In the genomic region with DNA sequence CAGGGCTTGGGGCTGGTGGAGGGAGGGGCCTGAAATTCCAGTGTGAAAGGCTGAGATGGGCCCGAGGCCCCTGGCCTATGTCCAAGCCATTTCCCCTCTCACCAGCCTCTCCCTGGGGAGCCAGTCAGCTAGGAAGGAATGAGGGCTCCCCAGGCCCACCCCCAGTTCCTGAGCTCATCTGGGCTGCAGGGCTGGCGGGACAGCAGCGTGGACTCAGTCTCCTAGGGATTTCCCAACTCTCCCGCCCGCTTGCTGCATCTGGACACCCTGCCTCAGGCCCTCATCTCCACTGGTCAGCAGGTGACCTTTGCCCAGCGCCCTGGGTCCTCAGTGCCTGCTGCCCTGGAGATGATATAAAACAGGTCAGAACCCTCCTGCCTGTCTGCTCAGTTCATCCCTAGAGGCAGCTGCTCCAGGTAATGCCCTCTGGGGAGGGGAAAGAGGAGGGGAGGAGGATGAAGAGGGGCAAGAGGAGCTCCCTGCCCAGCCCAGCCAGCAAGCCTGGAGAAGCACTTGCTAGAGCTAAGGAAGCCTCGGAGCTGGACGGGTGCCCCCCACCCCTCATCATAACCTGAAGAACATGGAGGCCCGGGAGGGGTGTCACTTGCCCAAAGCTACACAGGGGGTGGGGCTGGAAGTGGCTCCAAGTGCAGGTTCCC, we compare ENCODE assay signal across 2 cellular contexts.
TF ChIP-seq lines count a peak whose summit lies in the region.

Gene APOC3, plus strand, starts transcription at position 383 of the 659 bp plus-strand sequence. CDS start 676 bp downstream, outside the sequence.

TF ChIP-seq in IMR-90, 13 proteins besides CTCF, POLR2A, EP300 and RAD21:
- TF ChIP-seq RCOR1 (IDR thresholded peaks at IDR 0.05; ENCODE audit: insufficient replicate concordance, low read length) (no peak), CEBPB (IDR thresholded peaks at IDR 0.05; ENCODE audit: low read depth, low read length) (peak; percentile 50; the same call in 1 of the 2 replicates), CHD1 (IDR thresholded peaks at IDR 0.05; ENCODE audit: low read depth, low read length) (no peak)

TF ChIP-seq in liver, 16 proteins besides CTCF, POLR2A, EP300 and RAD21:
- peak in 1 of 2 donors; percentile 71 for TF ChIP-seq JUND (IDR thresholded peaks at IDR 0.05)
- peak; percentile 95 for TF ChIP-seq HNF4G (IDR thresholded peaks at IDR 0.05)
- TF ChIP-seq NR2F2 (IDR thresholded peaks at IDR 0.05) = peak; percentile 27
- TF ChIP-seq YY1 (IDR thresholded peaks at IDR 0.05) = peak; percentile 67
- TF ChIP-seq TAF1 (conservative IDR thresholded peaks at IDR 0.05) = peak; percentile 99
- TF ChIP-seq, protein P1, sequence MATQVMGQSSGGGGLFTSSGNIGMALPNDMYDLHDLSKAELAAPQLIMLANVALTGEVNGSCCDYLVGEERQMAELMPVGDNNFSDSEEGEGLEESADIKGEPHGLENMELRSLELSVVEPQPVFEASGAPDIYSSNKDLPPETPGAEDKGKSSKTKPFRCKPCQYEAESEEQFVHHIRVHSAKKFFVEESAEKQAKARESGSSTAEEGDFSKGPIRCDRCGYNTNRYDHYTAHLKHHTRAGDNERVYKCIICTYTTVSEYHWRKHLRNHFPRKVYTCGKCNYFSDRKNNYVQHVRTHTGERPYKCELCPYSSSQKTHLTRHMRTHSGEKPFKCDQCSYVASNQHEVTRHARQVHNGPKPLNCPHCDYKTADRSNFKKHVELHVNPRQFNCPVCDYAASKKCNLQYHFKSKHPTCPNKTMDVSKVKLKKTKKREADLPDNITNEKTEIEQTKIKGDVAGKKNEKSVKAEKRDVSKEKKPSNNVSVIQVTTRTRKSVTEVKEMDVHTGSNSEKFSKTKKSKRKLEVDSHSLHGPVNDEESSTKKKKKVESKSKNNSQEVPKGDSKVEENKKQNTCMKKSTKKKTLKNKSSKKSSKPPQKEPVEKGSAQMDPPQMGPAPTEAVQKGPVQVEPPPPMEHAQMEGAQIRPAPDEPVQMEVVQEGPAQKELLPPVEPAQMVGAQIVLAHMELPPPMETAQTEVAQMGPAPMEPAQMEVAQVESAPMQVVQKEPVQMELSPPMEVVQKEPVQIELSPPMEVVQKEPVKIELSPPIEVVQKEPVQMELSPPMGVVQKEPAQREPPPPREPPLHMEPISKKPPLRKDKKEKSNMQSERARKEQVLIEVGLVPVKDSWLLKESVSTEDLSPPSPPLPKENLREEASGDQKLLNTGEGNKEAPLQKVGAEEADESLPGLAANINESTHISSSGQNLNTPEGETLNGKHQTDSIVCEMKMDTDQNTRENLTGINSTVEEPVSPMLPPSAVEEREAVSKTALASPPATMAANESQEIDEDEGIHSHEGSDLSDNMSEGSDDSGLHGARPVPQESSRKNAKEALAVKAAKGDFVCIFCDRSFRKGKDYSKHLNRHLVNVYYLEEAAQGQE (IDR thresholded peaks at IDR 0.05) = peak; percentile 95
- TF ChIP-seq HNF4A (conservative IDR thresholded peaks at IDR 0.05) = peak; percentile 97
- TF ChIP-seq FOXA2 (IDR thresholded peaks at IDR 0.05) = no peak
- TF ChIP-seq FOXA1 (IDR thresholded peaks at IDR 0.05) = no peak
- no peak for TF ChIP-seq EGR1 (IDR thresholded peaks at IDR 0.05; ENCODE audit: low read depth in 2 of 2)
- peak; percentile 90 to 94 for TF ChIP-seq RXRA (IDR thresholded peaks at IDR 0.05)
- TF ChIP-seq, protein P2, sequence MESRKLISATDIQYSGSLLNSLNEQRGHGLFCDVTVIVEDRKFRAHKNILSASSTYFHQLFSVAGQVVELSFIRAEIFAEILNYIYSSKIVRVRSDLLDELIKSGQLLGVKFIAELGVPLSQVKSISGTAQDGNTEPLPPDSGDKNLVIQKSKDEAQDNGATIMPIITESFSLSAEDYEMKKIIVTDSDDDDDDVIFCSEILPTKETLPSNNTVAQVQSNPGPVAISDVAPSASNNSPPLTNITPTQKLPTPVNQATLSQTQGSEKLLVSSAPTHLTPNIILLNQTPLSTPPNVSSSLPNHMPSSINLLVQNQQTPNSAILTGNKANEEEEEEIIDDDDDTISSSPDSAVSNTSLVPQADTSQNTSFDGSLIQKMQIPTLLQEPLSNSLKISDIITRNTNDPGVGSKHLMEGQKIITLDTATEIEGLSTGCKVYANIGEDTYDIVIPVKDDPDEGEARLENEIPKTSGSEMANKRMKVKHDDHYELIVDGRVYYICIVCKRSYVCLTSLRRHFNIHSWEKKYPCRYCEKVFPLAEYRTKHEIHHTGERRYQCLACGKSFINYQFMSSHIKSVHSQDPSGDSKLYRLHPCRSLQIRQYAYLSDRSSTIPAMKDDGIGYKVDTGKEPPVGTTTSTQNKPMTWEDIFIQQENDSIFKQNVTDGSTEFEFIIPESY (IDR thresholded peaks at IDR 0.05) = peak; percentile 49
- peak; percentile 49 for TF ChIP-seq ATF3 (IDR thresholded peaks at IDR 0.05)
- TF ChIP-seq, protein P3, sequence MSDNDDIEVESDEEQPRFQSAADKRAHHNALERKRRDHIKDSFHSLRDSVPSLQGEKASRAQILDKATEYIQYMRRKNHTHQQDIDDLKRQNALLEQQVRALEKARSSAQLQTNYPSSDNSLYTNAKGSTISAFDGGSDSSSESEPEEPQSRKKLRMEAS (IDR thresholded peaks at IDR 0.05) = peak; percentile 49
- TF ChIP-seq GABPA (IDR thresholded peaks at IDR 0.05 in 1 of 2, conservative IDR thresholded peaks at IDR 0.05 in 1 of 2) = peak in 1 of 2 donors; percentile 17
- TF ChIP-seq SP1 (IDR thresholded peaks at IDR 0.05) = peak; percentile 96
